ENCODE assay signal across 18 cellular contexts in the genomic region with DNA sequence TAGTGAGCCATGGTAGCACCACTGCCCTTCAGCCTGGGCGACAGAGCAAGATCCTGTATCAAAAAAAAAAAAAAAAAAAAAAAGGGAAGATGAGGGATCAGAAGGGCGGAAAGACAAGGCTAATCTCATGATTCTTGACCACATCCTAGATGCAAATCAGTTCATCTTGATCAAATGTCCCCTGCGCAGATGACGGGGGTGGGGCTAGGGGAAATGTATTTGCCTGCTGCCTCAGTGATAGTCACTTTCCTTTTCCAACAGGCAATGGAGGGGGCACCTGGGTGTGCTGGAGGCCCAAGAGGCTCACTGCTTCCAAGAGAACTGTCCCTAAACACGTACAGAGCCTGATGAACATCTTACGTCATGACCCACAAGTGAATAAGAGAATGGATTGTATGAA. TPM values are rescaled to one million over a fixed set of nuclear protein-coding genes. Genes with fewer than 3 reads are reported as not detected.
DNase-seq lines count a peak whose midpoint lies in the region; ATAC-seq, FAIRE-seq and TF ChIP-seq lines count a peak whose summit lies in the region.
"Had no signal": no experiment of that assay in that cellular context is flagged by ENCODE, and none has a peak within 500 bp of the region (broad histone marks: within the 10 kb centered on the region; RNA-seq: fewer than 3 reads in every experiment).

No MANE protein-coding gene starts in this region.

- no peak for TF ChIP-seq POLR2A in K562 (conservative IDR thresholded peaks at IDR 0.05)
- peak in 1 of 4 donors; percentile 18 for TF ChIP-seq POLR2A in esophagus squamous epithelium (IDR thresholded peaks at IDR 0.05)
- TF ChIP-seq POLR2A in HepG2 (IDR thresholded peaks at IDR 0.05; ENCODE audit: insufficient read depth in 1 of 2, low read depth in 2 of 2, low read length in 2 of 2) = no peak

- ATAC-seq in K562 (no peak), memory B cell (ENCODE audit: low read depth) (peak; percentile 11), HepG2 (no peak)

- H3K27me3 ChIP-seq in DOHH2 (ENCODE audit: control insufficient read depth, low read length) (peaks cover 42% of the 10 kb centered on the region), K562 (ENCODE audit: control insufficient read depth in 2 of 2, insufficient read depth in 2 of 2, low read length in 2 of 2) (peaks cover 28 to 32% of the 10 kb centered on the region in 2 experiments), esophagus squamous epithelium (peaks cover 0 to 65% (median 6%) of the 10 kb centered on the region in 4 donors), HepG2 (ENCODE audit: control insufficient read depth in 1 of 2, insufficient read depth in 2 of 2, low read length in 2 of 2) (peaks cover 2 to 42% of the 10 kb centered on the region in 2 experiments; a peak in 4 of 5 replicates)

- H4K20me1 ChIP-seq in DOHH2 (ENCODE audit: control insufficient read depth, insufficient read depth, low read depth, low read length) (no peaks in the 10 kb centered on the region), K562 (replicated peaks; ENCODE audit: control insufficient read depth, insufficient read depth, low read length) (no peaks in the 10 kb centered on the region; the same call in 1 of the 2 replicates), HepG2 (ENCODE audit: insufficient read depth, low read length) (no peaks in the 10 kb centered on the region)

- H3K36me3 Mint-ChIP-seq in memory B cell (no peaks in the 10 kb centered on the region), MCF 10A (ENCODE audit: insufficient read depth, unreplicated experiment) (no peaks in the 10 kb centered on the region)

- H3K4me2 ChIP-seq in DOHH2 (ENCODE audit: low read length) (peak overlapping the region; percentile 43), K562 (ENCODE audit: insufficient read depth, low read length) (no peak overlapping the region), HepG2 (ENCODE audit: low read depth, low read length) (no peak overlapping the region)

- TF ChIP-seq CTCF in DOHH2 (IDR thresholded peaks at IDR 0.05; ENCODE audit: low read depth, low read length, poor library complexity, severe bottlenecking) (no peak), K562 (IDR thresholded peaks at IDR 0.05 in 2 of 3, conservative IDR thresholded peaks at IDR 0.05 in 1 of 3; ENCODE audit: insufficient read depth in 2 of 3, low read depth in 1 of 3, low read length in 3 of 3) (no peak), MCF 10A (IDR thresholded peaks at IDR 0.05; ENCODE audit: unreplicated experiment) (no peak), esophagus squamous epithelium (IDR thresholded peaks at IDR 0.05) (no peak), HepG2 (CRISPR knock-in tag; IDR thresholded peaks at IDR 0.05) (no peak)

- FAIRE-seq in K562 (lab: Jason Lieb, UNC) = no peak
- FAIRE-seq in HepG2 (lab: Jason Lieb, UNC) = no peak

- H3K4me1 Mint-ChIP-seq in memory B cell (peaks cover 23% of the 10 kb centered on the region), MCF 10A (ENCODE audit: insufficient read depth, unreplicated experiment) (peaks cover 11% of the 10 kb centered on the region)

- peak overlapping the region; percentile 41 for H3K27ac Mint-ChIP-seq in memory B cell
- no peak overlapping the region for H3K27ac Mint-ChIP-seq in MCF 10A (ENCODE audit: low read depth, unreplicated experiment)
- H3K27ac Mint-ChIP-seq: CD4-positive, alpha-beta T cell; H9 had no signal

- H3K27ac ChIP-seq in DOHH2 (ENCODE audit: low read depth, low read length) (no peak overlapping the region), K562 (ENCODE audit: extremely low read depth, low read depth, low read length) (no peak overlapping the region), esophagus squamous epithelium (no peak overlapping the region), HepG2 (ENCODE audit: extremely low read length, insufficient read depth, low read length) (no peak overlapping the region)
- H3K27ac ChIP-seq: HL-60 had no signal

- no peaks in the 10 kb centered on the region for H3K27me3 Mint-ChIP-seq in memory B cell
- no peaks in the 10 kb centered on the region for H3K27me3 Mint-ChIP-seq in MCF 10A (ENCODE audit: insufficient read depth, unreplicated experiment)

- H2AFZ ChIP-seq in K562 (ENCODE audit: low read depth, low read length) (no peak overlapping the region), HepG2 (ENCODE audit: low read length) (no peak overlapping the region)

- no peaks in the 10 kb centered on the region for H3K9me2 ChIP-seq in DOHH2 (replicated peaks; ENCODE audit: control insufficient read depth, low read length)

- no peak for TF ChIP-seq RAD21 in K562 (CRISPR knock-in tag; conservative IDR thresholded peaks at IDR 0.05 in 1 of 2, IDR thresholded peaks at IDR 0.05 in 1 of 2)
- no peak for TF ChIP-seq RAD21 in HepG2 (CRISPR knock-in tag; IDR thresholded peaks at IDR 0.05)

- intact Hi-C loops in K562 (cut with micrococcal nuclease) = no loop called here
- intact Hi-C loops in MCF 10A (cut with micrococcal nuclease) = no loop called here
- intact Hi-C loops in esophagus squamous epithelium (cut with DNase I) = no loop called here
- intact Hi-C loops in HepG2 (cut with micrococcal nuclease; ENCODE audit: unreplicated experiment) = no loop called here

- H3K79me2 ChIP-seq in DOHH2 (ENCODE audit: control insufficient read depth, low read length) (no peaks in the 10 kb centered on the region), K562 (ENCODE audit: control insufficient read depth, insufficient read depth, low read length) (no peaks in the 10 kb centered on the region), HepG2 (ENCODE audit: insufficient read depth, low read length) (no peaks in the 10 kb centered on the region)

- H3F3A ChIP-seq in DOHH2 (ENCODE audit: control insufficient read depth, insufficient read depth) = no peaks in the 10 kb centered on the region

- H3K36me3 ChIP-seq in DOHH2 (ENCODE audit: control insufficient read depth, low read length) = no peaks in the 10 kb centered on the region
- H3K36me3 ChIP-seq in K562 (ENCODE audit: control insufficient read depth, insufficient read depth, low read length) = no peaks in the 10 kb centered on the region
- H3K36me3 ChIP-seq in esophagus squamous epithelium = no peaks in the 10 kb centered on the region
- H3K36me3 ChIP-seq in HepG2 (replicated peaks in 1 of 2; ENCODE audit: control insufficient read depth in 1 of 2, insufficient read depth in 2 of 2, low read length in 2 of 2) = no peaks in the 10 kb centered on the region

- DNase-seq in K562 (ENCODE audit: extremely low read depth in 1 of 4, low spot score in 3 of 4) (peak in 1 of 4 experiments; percentile 6), memory B cell (ENCODE audit: low spot score in 2 of 2) (peak in 1 of 2 donors; percentile 37), superior temporal gyrus (ENCODE audit: extremely low spot score) (no peak), MCF 10A (ENCODE audit: unreplicated experiment) (no peak), esophagus squamous epithelium (lab: John Stamatoyannopoulos, UW) (no peak), HepG2 (ENCODE audit: low spot score) (no peak)
- DNase-seq: Caco-2; CD4-positive, alpha-beta T cell; GDM1; H9; IMR-90; NCI-H1105 treated with DMSO at 0.1 percent for 48 hours; NCI-H1694; NCI-H2081 treated with DMSO at 0.1 percent for 48 hours; NCI-H446 treated with DMSO at 0.1 percent for 48 hours; Right ventricle myocardium superior had no signal

- 11% methylated on average over 6 of the region's 6 CpGs for WGBS in K562 (ENCODE audit: insufficient coverage, low coverage, missing lambda C conversion rate)
- WGBS in esophagus squamous epithelium, 2 donors = 73 to 77% methylated on average over 6 of the region's 6 CpGs
- 27% methylated on average over 6 of the region's 6 CpGs for WGBS in HepG2 (ENCODE audit: low lambda C conversion rate)

- no peak overlapping the region for H3K4me3 ChIP-seq in DOHH2 (ENCODE audit: low read length)
- H3K4me3 ChIP-seq in K562 = no peak overlapping the region
- no peak overlapping the region for H3K4me3 ChIP-seq in esophagus squamous epithelium
- H3K4me3 ChIP-seq in HepG2 (replicated peaks in 1 of 3; ENCODE audit: insufficient read depth in 1 of 3, low read depth in 2 of 3, low read length in 3 of 3) = no peak overlapping the region

- H3K4me1 ChIP-seq in DOHH2 (ENCODE audit: control insufficient read depth, low read length) (peaks cover 28% of the 10 kb centered on the region), K562 (replicated peaks in 1 of 2; ENCODE audit: control insufficient read depth in 2 of 2, insufficient read depth in 2 of 2, low read length in 2 of 2) (peaks cover 10 to 22% of the 10 kb centered on the region in 2 experiments), esophagus squamous epithelium (peaks cover 9 to 24% (median 11%) of the 10 kb centered on the region in 3 donors), HepG2 (ENCODE audit: insufficient read depth, low read length) (peaks cover 15% of the 10 kb centered on the region)
- H3K4me1 ChIP-seq: Caco-2 had no signal

- H3K9me3 Mint-ChIP-seq in memory B cell = no peaks in the 10 kb centered on the region
- no peaks in the 10 kb centered on the region for H3K9me3 Mint-ChIP-seq in MCF 10A (ENCODE audit: unreplicated experiment)

- in situ Hi-C loops in K562 (cut with MboI) = no loop called here
- in situ Hi-C loops in HepG2 (cut with HindIII; ENCODE audit: extremely low pct_ligation_motif_present, low pct_unique_long_range_greater_than_20kb) = no loop called here

- H3K9ac ChIP-seq in K562 (ENCODE audit: insufficient read depth in 1 of 2, low read depth in 2 of 2, low read length in 2 of 2) = no peak overlapping the region
- no peak overlapping the region for H3K9ac ChIP-seq in HepG2 (ENCODE audit: insufficient read depth, low read depth, low read length)

- no TSS peak for BruUV-seq in K562 (replicated peaks; lab: Mats Ljungman, UMichigan)
- BruUV-seq in MCF 10A (replicated peaks; lab: Mats Ljungman, UMichigan) = no TSS peak
- no TSS peak for BruUV-seq in HepG2 (replicated peaks; lab: Mats Ljungman, UMichigan)

- H3K9me1 ChIP-seq in K562 (ENCODE audit: control insufficient read depth, insufficient read depth, low read length) = no peaks in the 10 kb centered on the region

- TF ChIP-seq EP300 in K562 (IDR thresholded peaks at IDR 0.05; ENCODE audit: low read length) (no peak), HepG2 (IDR thresholded peaks at IDR 0.05; ENCODE audit: low read depth in 2 of 2, low read length in 2 of 2) (no peak), HepG2 (CRISPR knock-in tag; IDR thresholded peaks at IDR 0.05; ENCODE audit: borderline replicate concordance) (no peak)

- CTCF ChIA-PET in K562 (lab: Yijun Ruan, JAX; ENCODE audit: low intra/inter-chr PET ratio) = no interaction called here
- CTCF ChIA-PET in MCF 10A (lab: Yijun Ruan, JAX) = no interaction called here
- CTCF ChIA-PET in HepG2 (lab: Yijun Ruan, JAX; ENCODE audit: low intra/inter-chr PET ratio, low total read pairs) = no interaction called here

- POLR2A ChIA-PET in K562 (lab: Yijun Ruan, JAX) (interaction anchor here (3.1 kb wide), 1 partner anchor 11 kb away, joined by 10 read pairs; no protein-coding TSS in a partner anchor), MCF 10A (lab: Yijun Ruan, JAX) (no interaction called here), HepG2 (lab: Yijun Ruan, JAX) (no interaction called here)

- H3K4me3 Mint-ChIP-seq in memory B cell (no peak overlapping the region), MCF 10A (ENCODE audit: unreplicated experiment) (no peak overlapping the region)
- H3K4me3 Mint-ChIP-seq: CD4-positive, alpha-beta T cell; H9 had no signal

- H3K9me3 ChIP-seq in DOHH2 (ENCODE audit: control insufficient read depth, insufficient read depth, low read length) (no peaks in the 10 kb centered on the region), K562 (replicated peaks; ENCODE audit: control insufficient read depth, insufficient read depth, low read depth, low read length) (no peaks in the 10 kb centered on the region), esophagus squamous epithelium (no peaks in the 10 kb centered on the region), HepG2 (ENCODE audit: low read length) (no peaks in the 10 kb centered on the region)
- H3K9me3 ChIP-seq: Caco-2 had no signal

RNA-seq across cellular contexts. Expression of gene EMILIN2, which starts 3.6 kb away (rescaled TPM):
- 0.76 and 1.1 TPM in 2 replicates for total RNA-seq in K562 (2011; cell fraction: chromatin; rRNA removed; ENCODE audit: low replicate concordance)
- 0.79 and 0.83 TPM in 2 replicates for total RNA-seq in K562 (2011; cell fraction: nucleolus; rRNA removed)
- 0.69 and 0.88 TPM in 2 replicates for total RNA-seq in K562 (2011; cell fraction: nucleoplasm; rRNA removed)
- total RNA-seq in K562 (2014; rRNA removed) (0.32 and 0.37 TPM in 2 replicates), K562 (2014; rRNA removed; fragmentation: Illumina TruSeq; extraction: Trizol) (0.11 and 0.16 TPM in 2 replicates), K562 (2015; rRNA removed; fragmentation: Illumina TruSeq; extraction: Trizol) (0.07 and 0.11 TPM in 2 replicates), K562 (2021) (0.34 and 0.40 TPM in 2 replicates), MCF 10A (2022) (not detected in 2 replicates), esophagus squamous epithelium (10 to 100 TPM in 1 of 4 donors, 1 to 10 TPM in 3; 3.2 to 11.1 (median 5.5) TPM), HepG2 (2016; rRNA removed; fragmentation: Illumina TruSeq; extraction: Trizol) (6.9 and 8.2 TPM in 2 replicates)
- polyA plus RNA-seq in K562 (2011; rRNA removed) (0.25 and 0.35 TPM in 2 replicates), K562 (2014; fragmentation: Illumina TruSeq; extraction: Trizol) (0.19 and 0.24 TPM in 2 replicates), K562 (2014; fragmentation: Nextera tagmentation; extraction: Ambion mirVana) (under 1 TPM; 0.01 to 0.03 TPM), K562 (2014; rRNA removed) (0.20 and 0.40 TPM in 2 replicates), HepG2 (2011; rRNA removed) (7.6 and 9.7 TPM in 2 replicates)
- polyA plus RNA-seq in K562 (2011; cell fraction: cytosol; rRNA removed) = 0.44 and 0.69 TPM in 2 replicates
- 0.43 and 0.48 TPM in 2 replicates for polyA plus RNA-seq in K562 (2011; cell fraction: nucleus; rRNA removed)
- polyA plus RNA-seq in K562 (2012) = 0.21 and 0.26 TPM in 2 replicates
- polyA minus RNA-seq in K562 (2011; rRNA and poly(A)+ RNA removed) = 0.63 and 1.0 TPM in 2 replicates
- polyA minus RNA-seq in K562 (2011; cell fraction: cytosol; rRNA and poly(A)+ RNA removed) = 0.38 and 0.91 TPM in 2 replicates
- 0.13 and 0.78 TPM in 2 replicates for polyA minus RNA-seq in K562 (2011; cell fraction: nucleus; rRNA and poly(A)+ RNA removed)
- total RNA-seq in HepG2 (2016; cell fraction: cytosol; rRNA removed; fragmentation: Illumina TruSeq; extraction: Trizol; ENCODE audit: low read depth) = 2.9 and 3.0 TPM in 2 replicates
- total RNA-seq in HepG2 (2016; cell fraction: insoluble cytoplasmic fraction; rRNA removed; fragmentation: Illumina TruSeq; extraction: Trizol) = 6.1 and 8.5 TPM in 2 replicates
- total RNA-seq in HepG2 (2016; cell fraction: membrane; rRNA removed; fragmentation: Illumina TruSeq; extraction: Trizol) = 7.4 and 9.6 TPM in 2 replicates
- 9.9 and 10.2 TPM in 2 replicates for total RNA-seq in HepG2 (2016; cell fraction: nucleus; rRNA removed; fragmentation: Illumina TruSeq; extraction: Trizol)
- 6.3 and 8.4 TPM in 2 replicates for polyA plus RNA-seq in HepG2 (2011; cell fraction: cytosol; rRNA removed)
- 22.2 and 25.5 TPM in 2 replicates for polyA plus RNA-seq in HepG2 (2011; cell fraction: nucleus; rRNA removed)
- 5.1 and 5.3 TPM in 2 replicates for polyA plus RNA-seq in HepG2 (2012)
- polyA plus RNA-seq in HepG2 (2016; cell fraction: cytosol; fragmentation: Illumina TruSeq; extraction: Trizol; ENCODE audit: low read depth) = 3.0 and 3.1 TPM in 2 replicates
- polyA plus RNA-seq in HepG2 (2016; cell fraction: insoluble cytoplasmic fraction; fragmentation: Illumina TruSeq; extraction: Trizol; ENCODE audit: low read depth) = 7.1 and 7.9 TPM in 2 replicates
- 6.1 and 7.9 TPM in 2 replicates for polyA plus RNA-seq in HepG2 (2016; cell fraction: membrane; fragmentation: Illumina TruSeq; extraction: Trizol; ENCODE audit: low read depth)
- polyA plus RNA-seq in HepG2 (2016; cell fraction: nucleus; fragmentation: Illumina TruSeq; extraction: Trizol; ENCODE audit: insufficient read depth, low read depth) = 22.3 and 22.8 TPM in 2 replicates
- 3.9 TPM in 1 of 2 replicates, not detected in the other for polyA minus RNA-seq in HepG2 (2011; rRNA and poly(A)+ RNA removed; ENCODE audit: low replicate concordance)
- 3.7 and 4.2 TPM in 2 replicates for polyA minus RNA-seq in HepG2 (2011; cell fraction: cytosol; rRNA and poly(A)+ RNA removed)
- 10.1 and 12.4 TPM in 2 replicates for polyA minus RNA-seq in HepG2 (2011; cell fraction: nucleus; rRNA and poly(A)+ RNA removed)
